9 cellular contexts compared by ENCODE assay signal in the genomic region with DNA sequence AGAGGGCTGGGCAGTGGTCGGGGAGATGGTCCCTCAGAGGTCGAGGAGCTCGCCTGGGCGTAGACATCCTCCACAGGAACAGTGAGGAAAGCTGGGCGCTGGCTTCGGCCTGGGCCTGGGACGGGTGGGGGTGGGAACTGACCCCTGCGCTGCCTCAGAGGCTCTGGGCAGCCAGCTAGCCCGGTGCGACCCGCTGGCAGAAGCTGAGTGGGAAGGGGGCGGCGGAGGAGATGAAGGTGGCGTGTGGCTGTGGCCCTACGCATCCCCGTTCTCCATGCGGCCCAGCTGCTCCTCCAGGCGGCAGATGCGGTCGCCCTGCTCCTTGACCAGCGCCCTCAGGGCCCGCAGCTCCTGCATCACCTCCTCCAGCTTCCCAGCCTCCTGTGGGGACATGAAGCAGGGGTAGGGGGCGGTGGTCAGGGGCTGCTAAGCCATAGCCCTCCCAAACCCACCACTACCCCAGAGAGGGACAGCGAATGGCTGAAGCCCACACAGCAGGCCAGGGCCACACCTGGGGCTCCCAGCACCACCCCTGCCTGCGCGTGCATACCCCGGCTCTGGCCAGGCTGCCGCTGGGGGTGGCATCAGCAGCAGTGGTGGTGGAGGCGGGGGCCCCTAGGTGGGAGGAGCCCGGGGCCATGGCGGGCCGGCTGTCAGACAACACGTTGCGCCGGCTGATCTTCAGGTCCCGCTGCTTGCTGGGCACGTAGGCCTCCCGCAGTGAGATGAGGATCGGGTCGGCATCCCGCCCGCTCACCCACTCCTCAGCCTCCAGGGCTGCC. TPM values are rescaled to one million over a fixed set of nuclear protein-coding genes. Genes with fewer than 3 reads are reported as not detected.
DNase-seq lines count a peak whose midpoint lies in the region; ATAC-seq and TF ChIP-seq lines count a peak whose summit lies in the region.
"Had no signal": no experiment of that assay in that cellular context is flagged by ENCODE, and none has a peak within 500 bp of the region (broad histone marks: within the 10 kb centered on the region; RNA-seq: fewer than 3 reads in every experiment).

No MANE protein-coding gene starts in this region.

- CTCF ChIA-PET in activated naive CD4-positive, alpha-beta T cell treated with anti-CD3 and anti-CD28 coated beads for 36 hours (lab: Charles Lee), result interaction anchor here (0.6 to 3.8 kb wide), 10 partner anchors 10 to 117 kb away, joined by 3 to 20 read pairs (median 5); a partner anchor contains a TSS
- CTCF ChIA-PET in A673 (lab: Charles Lee), result interaction anchor here (1.0 kb wide), 1 partner anchor 37 kb away, joined by 3 read pairs; a partner anchor contains a TSS

- no peaks in the 10 kb centered on the region for H3K9me3 Mint-ChIP-seq in CD4-positive, CD25-positive, alpha-beta regulatory T cell
- H3K9me3 Mint-ChIP-seq in activated naive CD4-positive, alpha-beta T cell treated with anti-CD3 and anti-CD28 coated beads for 36 hours, result no peaks in the 10 kb centered on the region

- no peaks in the 10 kb centered on the region for H3K27me3 ChIP-seq in CD4-positive, CD25-positive, alpha-beta regulatory T cell (ENCODE audit: control insufficient read depth, insufficient read depth, low read length)
- H3K27me3 ChIP-seq in SU-DHL-6 (ENCODE audit: low read length) (no peaks in the 10 kb centered on the region), rectal smooth muscle tissue (ENCODE audit: control insufficient read depth, insufficient read depth, low read length) (no peaks in the 10 kb centered on the region), A673 (replicated peaks; ENCODE audit: insufficient read depth, low read depth, low read length, poor library complexity) (no peaks in the 10 kb centered on the region)

- peak overlapping the region; percentile 94 for H3K27ac ChIP-seq in CD4-positive, CD25-positive, alpha-beta regulatory T cell (ENCODE audit: insufficient read depth, low read length, poor library complexity, severe bottlenecking)
- H3K27ac ChIP-seq in SU-DHL-6 (ENCODE audit: low read depth, low read length) (peak overlapping the region; percentile 100), rectal smooth muscle tissue (ENCODE audit: low read depth, low read length) (no peak overlapping the region), A673 (ENCODE audit: low read depth, low read length, poor library complexity, severe bottlenecking) (no peak overlapping the region)

- intact Hi-C loops in activated naive CD4-positive, alpha-beta T cell treated with anti-CD3 and anti-CD28 coated beads for 36 hours (cut with micrococcal nuclease), result loop anchor here (1.0 to 2.0 kb wide), 3 partner anchors 8 to 30 kb away; a partner anchor contains a TSS
- intact Hi-C loops in A673 (cut with micrococcal nuclease; ENCODE audit: unreplicated experiment), result no loop called here

- H2AFZ ChIP-seq in SU-DHL-6 (ENCODE audit: low read depth, low read length, severe bottlenecking), result no peak overlapping the region

- peak overlapping the region; percentile 88 for H3K4me3 ChIP-seq in CD4-positive, CD25-positive, alpha-beta regulatory T cell (ENCODE audit: low read depth, low read length)
- H3K4me3 ChIP-seq in SU-DHL-6 (ENCODE audit: insufficient read depth, low read length, poor library complexity, severe bottlenecking) (peak overlapping the region; percentile 96), rectal smooth muscle tissue (ENCODE audit: low read length) (peak overlapping the region; percentile 60), A673 (ENCODE audit: low read depth, low read length, poor library complexity, severe bottlenecking) (no peak overlapping the region)

- H3K4me1 Mint-ChIP-seq in CD4-positive, CD25-positive, alpha-beta regulatory T cell, result peaks cover 6 to 75% (median 30%) of the 10 kb centered on the region in 4 donors
- peaks cover 57% of the 10 kb centered on the region for H3K4me1 Mint-ChIP-seq in activated naive CD4-positive, alpha-beta T cell treated with anti-CD3 and anti-CD28 coated beads for 36 hours (ENCODE audit: low read depth)

- no peaks in the 10 kb centered on the region for H4K20me1 ChIP-seq in SU-DHL-6 (ENCODE audit: low read depth, low read length)

- DNase-seq in CD4-positive, CD25-positive, alpha-beta regulatory T cell, result peak; percentile 74 to 85 (median 76)
- peak; percentile 84 for DNase-seq in activated naive CD4-positive, alpha-beta T cell treated with anti-CD3 and anti-CD28 coated beads for 36 hours
- DNase-seq in A673 (ENCODE audit: low spot score), result no peak
- no peak for DNase-seq in NCI-H345 treated with DMSO at 0.1 percent for 48 hours (lab: John Stamatoyannopoulos, UW; ENCODE audit: unreplicated experiment)
- DNase-seq in NCI-H69 (lab: John Stamatoyannopoulos, UW), result no peak
- DNase-seq in mucosa of gallbladder (ENCODE audit: low spot score), result no peak

- H3K36me3 Mint-ChIP-seq in CD4-positive, CD25-positive, alpha-beta regulatory T cell, result peaks cover 5% of the 10 kb centered on the region
- H3K36me3 Mint-ChIP-seq in activated naive CD4-positive, alpha-beta T cell treated with anti-CD3 and anti-CD28 coated beads for 36 hours (ENCODE audit: low read depth), result peaks cover 42% of the 10 kb centered on the region

- H3K9me2 ChIP-seq in SU-DHL-6 (replicated peaks; ENCODE audit: insufficient read depth, low read length), result no peaks in the 10 kb centered on the region

- H3K27ac Mint-ChIP-seq in CD4-positive, CD25-positive, alpha-beta regulatory T cell, result peak overlapping the region; percentile 92 to 94 (median 94)
- H3K27ac Mint-ChIP-seq in activated naive CD4-positive, alpha-beta T cell treated with anti-CD3 and anti-CD28 coated beads for 36 hours, result peak overlapping the region; percentile 99

- H3K36me3 ChIP-seq in CD4-positive, CD25-positive, alpha-beta regulatory T cell (ENCODE audit: control insufficient read depth, insufficient read depth, low read length), result peaks cover 9% of the 10 kb centered on the region
- H3K36me3 ChIP-seq in SU-DHL-6 (ENCODE audit: low read length) (no peaks in the 10 kb centered on the region), rectal smooth muscle tissue (ENCODE audit: control insufficient read depth, insufficient read depth, low read length) (peaks cover 9% of the 10 kb centered on the region), A673 (ENCODE audit: insufficient read depth, low read length, poor library complexity, severe bottlenecking) (peaks cover 31% of the 10 kb centered on the region)

- peaks cover 24% of the 10 kb centered on the region; the same call in 1 of the 2 replicates for H3K79me2 ChIP-seq in SU-DHL-6 (ENCODE audit: insufficient read depth, low read length)

- BruUV-seq in A673 (replicated peaks; lab: Mats Ljungman, UMichigan), result no TSS peak

- H3K4me1 ChIP-seq in CD4-positive, CD25-positive, alpha-beta regulatory T cell (ENCODE audit: control insufficient read depth, insufficient read depth, low read length, poor library complexity, severe bottlenecking), result peaks cover 94% of the 10 kb centered on the region
- H3K4me1 ChIP-seq in rectal smooth muscle tissue (ENCODE audit: control insufficient read depth, insufficient read depth, low read length) (no peaks in the 10 kb centered on the region), A673 (ENCODE audit: insufficient read depth, low read length, poor library complexity, severe bottlenecking) (no peaks in the 10 kb centered on the region)

- H3K9ac ChIP-seq in SU-DHL-6 (ENCODE audit: low read length) (peak overlapping the region; percentile 100), rectal smooth muscle tissue (ENCODE audit: low read length) (no peak overlapping the region)

- ATAC-seq in CD4-positive, CD25-positive, alpha-beta regulatory T cell (ENCODE audit: low read depth in 2 of 2), result peak; percentile 35 to 41

- H3K9me3 ChIP-seq in CD4-positive, CD25-positive, alpha-beta regulatory T cell (ENCODE audit: control insufficient read depth in 2 of 2, low read length in 2 of 2), result no peaks in the 10 kb centered on the region
- no peaks in the 10 kb centered on the region for H3K9me3 ChIP-seq in SU-DHL-6 (ENCODE audit: insufficient read depth, low read length)
- H3K9me3 ChIP-seq in A673 (ENCODE audit: low read depth, low read length, poor library complexity, severe bottlenecking), result no peaks in the 10 kb centered on the region

- peaks cover 90% of the 10 kb centered on the region for H3F3A ChIP-seq in SU-DHL-6 (ENCODE audit: insufficient read depth)

- peak overlapping the region; percentile 97 to 99 (median 98) for H3K4me3 Mint-ChIP-seq in CD4-positive, CD25-positive, alpha-beta regulatory T cell
- peak overlapping the region; percentile 90 for H3K4me3 Mint-ChIP-seq in activated naive CD4-positive, alpha-beta T cell treated with anti-CD3 and anti-CD28 coated beads for 36 hours

- H3K27me3 Mint-ChIP-seq in CD4-positive, CD25-positive, alpha-beta regulatory T cell, result no peaks in the 10 kb centered on the region
- no peaks in the 10 kb centered on the region for H3K27me3 Mint-ChIP-seq in activated naive CD4-positive, alpha-beta T cell treated with anti-CD3 and anti-CD28 coated beads for 36 hours (ENCODE audit: low read depth)

- POLR2A ChIA-PET in A673 (lab: Charles Lee; ENCODE audit: low non-redundant PET), result no interaction called here

- H3K4me2 ChIP-seq in SU-DHL-6 (ENCODE audit: low read depth, low read length, poor library complexity, severe bottlenecking), result peak overlapping the region; percentile 99

- no peak for TF ChIP-seq CTCF in SU-DHL-6 (IDR thresholded peaks at IDR 0.05; ENCODE audit: insufficient read depth, low read length, poor library complexity, severe bottlenecking)
- TF ChIP-seq CTCF in A673 (conservative IDR thresholded peaks at IDR 0.05; ENCODE audit: low read depth, low read length), result no peak

RNA-seq across cellular contexts. Expression of a gene that starts 0.8 kb away (rescaled TPM):
- total RNA-seq in CD4-positive, CD25-positive, alpha-beta regulatory T cell, result 291 TPM
- polyA plus RNA-seq in CD4-positive, CD25-positive, alpha-beta regulatory T cell, result 1,000 to 10,000 TPM in 1 of 4 donors, 100 to 1,000 TPM in 3; 829 to 1,084 (median 978) TPM
- 10 to 100 TPM; 56.8 to 62.4 TPM for total RNA-seq in activated naive CD4-positive, alpha-beta T cell treated with anti-CD3 and anti-CD28 coated beads for 36 hours
- total RNA-seq in A673 (2021), result 0.56 and 1.3 TPM in 2 replicates
- total RNA-seq in mucosa of gallbladder, result 14.7 TPM
- polyA plus RNA-seq: keratinocyte had no signal

RNA-seq across cellular contexts. Expression of a gene that starts 5.0 kb away (rescaled TPM):
- total RNA-seq in CD4-positive, CD25-positive, alpha-beta regulatory T cell, result 70.5 TPM
- polyA plus RNA-seq in CD4-positive, CD25-positive, alpha-beta regulatory T cell, result 100 to 1,000 TPM in 1 of 4 donors, 10 to 100 TPM in 3; 46.8 to 109 (median 72.8) TPM
- total RNA-seq in activated naive CD4-positive, alpha-beta T cell treated with anti-CD3 and anti-CD28 coated beads for 36 hours, result 100 to 1,000 TPM; 298 to 305 TPM
- 92.5 and 96.6 TPM in 2 replicates for total RNA-seq in A673 (2021)
- 181 TPM for total RNA-seq in mucosa of gallbladder

RNA-seq across cellular contexts. Expression of a gene that starts 10.0 kb away (rescaled TPM):
- total RNA-seq in CD4-positive, CD25-positive, alpha-beta regulatory T cell, result 66.0 TPM
- polyA plus RNA-seq in CD4-positive, CD25-positive, alpha-beta regulatory T cell, result 10 to 100 TPM; 44.4 to 61.5 (median 50.3) TPM
- total RNA-seq in activated naive CD4-positive, alpha-beta T cell treated with anti-CD3 and anti-CD28 coated beads for 36 hours, result 10 to 100 TPM; 50.7 to 51.2 TPM
- total RNA-seq in A673 (2021) (58.8 and 65.0 TPM in 2 replicates), mucosa of gallbladder (39.7 TPM)

RNA-seq across cellular contexts. Expression of a gene that starts 14.2 kb away (rescaled TPM):
- not detected for total RNA-seq in CD4-positive, CD25-positive, alpha-beta regulatory T cell
- polyA plus RNA-seq in CD4-positive, CD25-positive, alpha-beta regulatory T cell, result under 1 TPM; 0.13 to 0.84 (median 0.35) TPM
- total RNA-seq in activated naive CD4-positive, alpha-beta T cell treated with anti-CD3 and anti-CD28 coated beads for 36 hours, result not detected
- total RNA-seq in A673 (2021) (not detected in 2 replicates), mucosa of gallbladder (not detected)
- polyA plus RNA-seq: keratinocyte had no signal

RNA-seq across cellular contexts. Expression of a gene that starts 16.8 kb away (rescaled TPM):
- 13.2 TPM for total RNA-seq in CD4-positive, CD25-positive, alpha-beta regulatory T cell
- polyA plus RNA-seq in CD4-positive, CD25-positive, alpha-beta regulatory T cell, result 1 to 10 TPM in 1 of 4 donors, under 1 TPM in 3; 0.57 to 1.2 (median 0.92) TPM
- total RNA-seq in activated naive CD4-positive, alpha-beta T cell treated with anti-CD3 and anti-CD28 coated beads for 36 hours, result 1 to 10 TPM; 1.4 to 2.3 TPM
- total RNA-seq in A673 (2021) (not detected in 2 replicates), mucosa of gallbladder (3.8 TPM)
- polyA plus RNA-seq: keratinocyte had no signal

Comparison
In these comparisons a context has a peak if more than half of its experiments do, and no peak if none do; other contexts are left out.
1. DNase-seq: peak in CD4-positive, CD25-positive, alpha-beta regulatory T cell (3 of 3) and activated naive CD4-positive, alpha-beta T cell treated with anti-CD3 and anti-CD28 coated beads for 36 hours (single experiment); none in A673 (single experiment), NCI-H345 treated with DMSO at 0.1 percent for 48 hours (single experiment), NCI-H69 (single experiment) and mucosa of gallbladder (single experiment).
2. H3K27ac ChIP-seq: peak in CD4-positive, CD25-positive, alpha-beta regulatory T cell (single experiment) and SU-DHL-6 (single experiment); none in rectal smooth muscle tissue (single experiment) and A673 (single experiment).